ENCODE assay signal across 9 cellular contexts in the genomic region with DNA sequence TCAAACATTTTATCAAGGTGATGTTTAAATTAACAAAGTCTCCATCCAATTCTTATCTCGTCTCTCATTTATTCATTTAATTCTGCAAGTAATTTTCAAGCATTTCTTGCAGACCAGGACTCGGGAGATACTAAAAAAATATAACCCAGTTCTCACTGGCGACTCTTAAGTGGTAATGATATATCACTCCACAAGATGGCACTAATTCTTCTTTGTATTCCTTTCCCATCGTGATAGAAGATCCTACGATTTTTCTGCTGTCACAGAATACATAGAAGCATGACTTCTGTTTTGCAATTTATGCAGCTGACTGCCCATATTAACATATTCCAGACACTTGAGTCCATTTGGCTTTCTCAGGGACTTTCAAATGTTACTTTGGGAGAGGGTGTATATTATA.
A peak's percentile ranks its signal among the peaks of the same experiment; 100 is the strongest.
DNase-seq lines count a peak whose midpoint lies in the region; ATAC-seq and TF ChIP-seq lines count a peak whose summit lies in the region.
"Had no signal": no experiment of that assay in that cellular context is flagged by ENCODE, and none has a peak within 500 bp of the region (broad histone marks: within the 10 kb centered on the region; RNA-seq: fewer than 3 reads in every experiment).

No MANE protein-coding gene starts in this region.

- H3F3A ChIP-seq in Loucy (ENCODE audit: low read depth) = no peaks in the 10 kb centered on the region

- no peak overlapping the region for H3K9ac ChIP-seq in Loucy (ENCODE audit: low read depth, low read length, poor library complexity, severe bottlenecking)

- H3K9me2 ChIP-seq in Loucy (replicated peaks; ENCODE audit: low read depth, low read length) = no peaks in the 10 kb centered on the region

- H3K4me1 ChIP-seq in Loucy (ENCODE audit: insufficient read depth, low read length, poor library complexity, severe bottlenecking) = no peaks in the 10 kb centered on the region

- intact Hi-C loops in dorsolateral prefrontal cortex (cut with DNase I) = loop anchor here (5.0 kb wide), 2 partner anchors 782 to 1157 kb away; a partner anchor contains a TSS

- H3K4me3 ChIP-seq in Loucy (ENCODE audit: low read length, poor library complexity, severe bottlenecking) = no peak overlapping the region
- no peak overlapping the region for H3K4me3 ChIP-seq in dorsolateral prefrontal cortex
- H3K4me3 ChIP-seq: skin epidermis had no signal

- H4K20me1 ChIP-seq in Loucy (ENCODE audit: insufficient read depth, low read length, poor library complexity, severe bottlenecking) = no peaks in the 10 kb centered on the region

- ATAC-seq in stimulated activated naive CD8-positive, alpha-beta T cell treated with anti-CD3 and anti-CD28 coated beads, Interleukin-15, Interleukin-2, amounts not matched to agents 100 U/mL and 50 U/mL, for 24 hours = no peak
- ATAC-seq in GM18505 (IDR thresholded peaks at IDR 0.05; ENCODE audit: unreplicated experiment) = no peak

- H3K36me3 ChIP-seq in Loucy (ENCODE audit: insufficient read depth, low read length) = no peaks in the 10 kb centered on the region

- H3K27ac ChIP-seq in dorsolateral prefrontal cortex = no peak overlapping the region
- H3K27ac ChIP-seq: skin epidermis had no signal

- H3K79me2 ChIP-seq in Loucy (ENCODE audit: insufficient read depth, low read length) = no peaks in the 10 kb centered on the region

- no peak for TF ChIP-seq POLR2A in GM18505 (IDR thresholded peaks at IDR 0.05; ENCODE audit: borderline replicate concordance, extremely low read depth, insufficient read depth, insufficient read length)

- peak; percentile 0 to 27 for DNase-seq in NCI-H446 (lab: John Stamatoyannopoulos, UW)
- no peak for DNase-seq in NCI-H446 treated with DMSO at 0.1 percent for 48 hours (lab: John Stamatoyannopoulos, UW)
- DNase-seq in dorsolateral prefrontal cortex = no peak
- peak; percentile 33 for DNase-seq in retina
- DNase-seq in stimulated activated naive CD8-positive, alpha-beta T cell treated with anti-CD3 and anti-CD28 coated beads, Interleukin-15, Interleukin-2, amounts not matched to agents 100 U/mL and 50 U/mL, for 24 hours = no peak
- no peak for DNase-seq in NCI-H2227 (lab: John Stamatoyannopoulos, UW; ENCODE audit: unreplicated experiment)

- no peaks in the 10 kb centered on the region for H3K9me3 ChIP-seq in Loucy (ENCODE audit: insufficient read depth, low read depth, low read length)

- no peak overlapping the region for H3K4me2 ChIP-seq in Loucy (ENCODE audit: low read depth, low read length, poor library complexity, severe bottlenecking)

- peak; percentile 50 for TF ChIP-seq CTCF in Loucy (conservative IDR thresholded peaks at IDR 0.05; ENCODE audit: low read length)
- peak in 55 of 56 donors; percentile 21 to 73 (median 49) for TF ChIP-seq CTCF in dorsolateral prefrontal cortex (IDR thresholded peaks at IDR 0.05 in 54 of 56, conservative IDR thresholded peaks at IDR 0.05 in 2 of 56; ENCODE audit: low read depth in 1 of 56, partially characterized antibody in 56 of 56)

- H2AFZ ChIP-seq in Loucy (ENCODE audit: low read length) = no peak overlapping the region

- H3K27me3 ChIP-seq in Loucy (ENCODE audit: insufficient read depth, low read length, poor library complexity, severe bottlenecking) = no peaks in the 10 kb centered on the region
- H3K27me3 ChIP-seq in dorsolateral prefrontal cortex = peaks cover 0 to 59% (median 13%) of the 10 kb centered on the region in 45 donors

Comparison
In these comparisons a context has a peak if more than half of its experiments do, and no peak if none do; other contexts are left out.
1. DNase-seq: peak in NCI-H446 (2 of 2) and retina (single experiment); none in NCI-H446 treated with DMSO at 0.1 percent for 48 hours (single experiment), dorsolateral prefrontal cortex (0 of 10), stimulated activated naive CD8-positive, alpha-beta T cell treated with anti-CD3 and anti-CD28 coated beads, Interleukin-15, Interleukin-2, amounts not matched to agents 100 U/mL and 50 U/mL, for 24 hours (single experiment) and NCI-H2227 (single experiment).